Comparison of ENCODE assay signal across 2 cellular contexts in the genomic region with DNA sequence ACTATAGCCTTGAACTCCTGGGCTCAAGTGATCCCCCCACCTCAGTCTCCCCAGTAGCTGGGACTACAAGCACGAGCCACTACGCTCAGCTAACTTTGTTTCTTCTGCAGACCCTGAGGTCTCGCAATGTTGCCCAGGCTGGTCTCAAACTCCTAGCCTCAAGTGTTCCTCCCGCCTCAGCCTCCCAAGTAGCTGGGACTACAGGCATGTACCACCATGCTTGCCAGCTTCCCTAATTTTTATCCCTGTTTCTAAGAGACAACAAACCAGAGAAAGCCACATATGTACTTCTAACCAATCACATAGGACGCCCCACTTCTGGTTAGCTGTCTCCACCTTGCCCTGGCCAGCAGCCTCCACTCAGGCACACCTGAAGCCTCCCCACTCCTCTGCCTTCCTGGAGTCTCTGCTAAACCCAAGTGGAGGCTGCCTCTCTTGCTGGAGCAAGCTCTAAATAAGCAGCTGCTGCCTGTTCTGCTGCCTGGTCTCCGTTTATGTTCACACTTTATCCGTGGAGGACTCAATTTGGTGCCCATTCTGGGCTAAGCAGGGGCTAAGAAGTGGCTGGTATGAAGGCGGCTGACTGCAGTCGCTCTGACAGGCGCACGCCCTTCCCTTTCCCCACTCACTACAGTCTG.
TF ChIP-seq lines count a peak whose summit lies in the region.

No MANE protein-coding gene starts in this region.

TF ChIP-seq in HEK293, 187 proteins besides CTCF, POLR2A, EP300 and RAD21 (continued from another document):
- TF ChIP-seq, protein P1, sequence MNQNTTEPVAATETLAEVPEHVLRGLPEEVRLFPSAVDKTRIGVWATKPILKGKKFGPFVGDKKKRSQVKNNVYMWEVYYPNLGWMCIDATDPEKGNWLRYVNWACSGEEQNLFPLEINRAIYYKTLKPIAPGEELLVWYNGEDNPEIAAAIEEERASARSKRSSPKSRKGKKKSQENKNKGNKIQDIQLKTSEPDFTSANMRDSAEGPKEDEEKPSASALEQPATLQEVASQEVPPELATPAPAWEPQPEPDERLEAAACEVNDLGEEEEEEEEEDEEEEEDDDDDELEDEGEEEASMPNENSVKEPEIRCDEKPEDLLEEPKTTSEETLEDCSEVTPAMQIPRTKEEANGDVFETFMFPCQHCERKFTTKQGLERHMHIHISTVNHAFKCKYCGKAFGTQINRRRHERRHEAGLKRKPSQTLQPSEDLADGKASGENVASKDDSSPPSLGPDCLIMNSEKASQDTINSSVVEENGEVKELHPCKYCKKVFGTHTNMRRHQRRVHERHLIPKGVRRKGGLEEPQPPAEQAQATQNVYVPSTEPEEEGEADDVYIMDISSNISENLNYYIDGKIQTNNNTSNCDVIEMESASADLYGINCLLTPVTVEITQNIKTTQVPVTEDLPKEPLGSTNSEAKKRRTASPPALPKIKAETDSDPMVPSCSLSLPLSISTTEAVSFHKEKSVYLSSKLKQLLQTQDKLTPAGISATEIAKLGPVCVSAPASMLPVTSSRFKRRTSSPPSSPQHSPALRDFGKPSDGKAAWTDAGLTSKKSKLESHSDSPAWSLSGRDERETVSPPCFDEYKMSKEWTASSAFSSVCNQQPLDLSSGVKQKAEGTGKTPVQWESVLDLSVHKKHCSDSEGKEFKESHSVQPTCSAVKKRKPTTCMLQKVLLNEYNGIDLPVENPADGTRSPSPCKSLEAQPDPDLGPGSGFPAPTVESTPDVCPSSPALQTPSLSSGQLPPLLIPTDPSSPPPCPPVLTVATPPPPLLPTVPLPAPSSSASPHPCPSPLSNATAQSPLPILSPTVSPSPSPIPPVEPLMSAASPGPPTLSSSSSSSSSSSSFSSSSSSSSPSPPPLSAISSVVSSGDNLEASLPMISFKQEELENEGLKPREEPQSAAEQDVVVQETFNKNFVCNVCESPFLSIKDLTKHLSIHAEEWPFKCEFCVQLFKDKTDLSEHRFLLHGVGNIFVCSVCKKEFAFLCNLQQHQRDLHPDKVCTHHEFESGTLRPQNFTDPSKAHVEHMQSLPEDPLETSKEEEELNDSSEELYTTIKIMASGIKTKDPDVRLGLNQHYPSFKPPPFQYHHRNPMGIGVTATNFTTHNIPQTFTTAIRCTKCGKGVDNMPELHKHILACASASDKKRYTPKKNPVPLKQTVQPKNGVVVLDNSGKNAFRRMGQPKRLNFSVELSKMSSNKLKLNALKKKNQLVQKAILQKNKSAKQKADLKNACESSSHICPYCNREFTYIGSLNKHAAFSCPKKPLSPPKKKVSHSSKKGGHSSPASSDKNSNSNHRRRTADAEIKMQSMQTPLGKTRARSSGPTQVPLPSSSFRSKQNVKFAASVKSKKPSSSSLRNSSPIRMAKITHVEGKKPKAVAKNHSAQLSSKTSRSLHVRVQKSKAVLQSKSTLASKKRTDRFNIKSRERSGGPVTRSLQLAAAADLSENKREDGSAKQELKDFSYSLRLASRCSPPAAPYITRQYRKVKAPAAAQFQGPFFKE (tag by site-specific recombination; IDR thresholded peaks at IDR 0.05; ENCODE audit: borderline replicate concordance): no peak
- TF ChIP-seq ZNF707 (tag by site-specific recombination; IDR thresholded peaks at IDR 0.05) (0 out of 2 replicates have a peak, but pooled peaks have one; percentile 33), ZNF596 (tag by site-specific recombination; IDR thresholded peaks at IDR 0.05) (no peak), HOXD13 (CRISPR knock-in tag; IDR thresholded peaks at IDR 0.05; ENCODE audit: borderline replicate concordance) (no peak), OSR2 (tag by site-specific recombination; IDR thresholded peaks at IDR 0.05) (no peak)
- TF ChIP-seq, protein P2, sequence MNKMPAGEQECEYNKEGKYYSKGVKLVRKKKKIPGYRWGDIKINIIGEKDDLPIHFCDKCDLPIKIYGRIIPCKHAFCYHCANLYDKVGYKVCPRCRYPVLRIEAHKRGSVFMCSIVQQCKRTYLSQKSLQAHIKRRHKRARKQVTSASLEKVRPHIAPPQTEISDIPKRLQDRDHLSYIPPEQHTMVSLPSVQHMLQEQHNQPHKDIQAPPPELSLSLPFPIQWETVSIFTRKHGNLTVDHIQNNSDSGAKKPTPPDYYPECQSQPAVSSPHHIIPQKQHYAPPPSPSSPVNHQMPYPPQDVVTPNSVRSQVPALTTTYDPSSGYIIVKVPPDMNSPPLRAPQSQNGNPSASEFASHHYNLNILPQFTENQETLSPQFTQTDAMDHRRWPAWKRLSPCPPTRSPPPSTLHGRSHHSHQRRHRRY (tag by site-specific recombination; IDR thresholded peaks at IDR 0.05): no peak

TF ChIP-seq in GM23338, 12 proteins besides CTCF, POLR2A, EP300 and RAD21 (continued from another document):
- TF ChIP-seq, protein P3, sequence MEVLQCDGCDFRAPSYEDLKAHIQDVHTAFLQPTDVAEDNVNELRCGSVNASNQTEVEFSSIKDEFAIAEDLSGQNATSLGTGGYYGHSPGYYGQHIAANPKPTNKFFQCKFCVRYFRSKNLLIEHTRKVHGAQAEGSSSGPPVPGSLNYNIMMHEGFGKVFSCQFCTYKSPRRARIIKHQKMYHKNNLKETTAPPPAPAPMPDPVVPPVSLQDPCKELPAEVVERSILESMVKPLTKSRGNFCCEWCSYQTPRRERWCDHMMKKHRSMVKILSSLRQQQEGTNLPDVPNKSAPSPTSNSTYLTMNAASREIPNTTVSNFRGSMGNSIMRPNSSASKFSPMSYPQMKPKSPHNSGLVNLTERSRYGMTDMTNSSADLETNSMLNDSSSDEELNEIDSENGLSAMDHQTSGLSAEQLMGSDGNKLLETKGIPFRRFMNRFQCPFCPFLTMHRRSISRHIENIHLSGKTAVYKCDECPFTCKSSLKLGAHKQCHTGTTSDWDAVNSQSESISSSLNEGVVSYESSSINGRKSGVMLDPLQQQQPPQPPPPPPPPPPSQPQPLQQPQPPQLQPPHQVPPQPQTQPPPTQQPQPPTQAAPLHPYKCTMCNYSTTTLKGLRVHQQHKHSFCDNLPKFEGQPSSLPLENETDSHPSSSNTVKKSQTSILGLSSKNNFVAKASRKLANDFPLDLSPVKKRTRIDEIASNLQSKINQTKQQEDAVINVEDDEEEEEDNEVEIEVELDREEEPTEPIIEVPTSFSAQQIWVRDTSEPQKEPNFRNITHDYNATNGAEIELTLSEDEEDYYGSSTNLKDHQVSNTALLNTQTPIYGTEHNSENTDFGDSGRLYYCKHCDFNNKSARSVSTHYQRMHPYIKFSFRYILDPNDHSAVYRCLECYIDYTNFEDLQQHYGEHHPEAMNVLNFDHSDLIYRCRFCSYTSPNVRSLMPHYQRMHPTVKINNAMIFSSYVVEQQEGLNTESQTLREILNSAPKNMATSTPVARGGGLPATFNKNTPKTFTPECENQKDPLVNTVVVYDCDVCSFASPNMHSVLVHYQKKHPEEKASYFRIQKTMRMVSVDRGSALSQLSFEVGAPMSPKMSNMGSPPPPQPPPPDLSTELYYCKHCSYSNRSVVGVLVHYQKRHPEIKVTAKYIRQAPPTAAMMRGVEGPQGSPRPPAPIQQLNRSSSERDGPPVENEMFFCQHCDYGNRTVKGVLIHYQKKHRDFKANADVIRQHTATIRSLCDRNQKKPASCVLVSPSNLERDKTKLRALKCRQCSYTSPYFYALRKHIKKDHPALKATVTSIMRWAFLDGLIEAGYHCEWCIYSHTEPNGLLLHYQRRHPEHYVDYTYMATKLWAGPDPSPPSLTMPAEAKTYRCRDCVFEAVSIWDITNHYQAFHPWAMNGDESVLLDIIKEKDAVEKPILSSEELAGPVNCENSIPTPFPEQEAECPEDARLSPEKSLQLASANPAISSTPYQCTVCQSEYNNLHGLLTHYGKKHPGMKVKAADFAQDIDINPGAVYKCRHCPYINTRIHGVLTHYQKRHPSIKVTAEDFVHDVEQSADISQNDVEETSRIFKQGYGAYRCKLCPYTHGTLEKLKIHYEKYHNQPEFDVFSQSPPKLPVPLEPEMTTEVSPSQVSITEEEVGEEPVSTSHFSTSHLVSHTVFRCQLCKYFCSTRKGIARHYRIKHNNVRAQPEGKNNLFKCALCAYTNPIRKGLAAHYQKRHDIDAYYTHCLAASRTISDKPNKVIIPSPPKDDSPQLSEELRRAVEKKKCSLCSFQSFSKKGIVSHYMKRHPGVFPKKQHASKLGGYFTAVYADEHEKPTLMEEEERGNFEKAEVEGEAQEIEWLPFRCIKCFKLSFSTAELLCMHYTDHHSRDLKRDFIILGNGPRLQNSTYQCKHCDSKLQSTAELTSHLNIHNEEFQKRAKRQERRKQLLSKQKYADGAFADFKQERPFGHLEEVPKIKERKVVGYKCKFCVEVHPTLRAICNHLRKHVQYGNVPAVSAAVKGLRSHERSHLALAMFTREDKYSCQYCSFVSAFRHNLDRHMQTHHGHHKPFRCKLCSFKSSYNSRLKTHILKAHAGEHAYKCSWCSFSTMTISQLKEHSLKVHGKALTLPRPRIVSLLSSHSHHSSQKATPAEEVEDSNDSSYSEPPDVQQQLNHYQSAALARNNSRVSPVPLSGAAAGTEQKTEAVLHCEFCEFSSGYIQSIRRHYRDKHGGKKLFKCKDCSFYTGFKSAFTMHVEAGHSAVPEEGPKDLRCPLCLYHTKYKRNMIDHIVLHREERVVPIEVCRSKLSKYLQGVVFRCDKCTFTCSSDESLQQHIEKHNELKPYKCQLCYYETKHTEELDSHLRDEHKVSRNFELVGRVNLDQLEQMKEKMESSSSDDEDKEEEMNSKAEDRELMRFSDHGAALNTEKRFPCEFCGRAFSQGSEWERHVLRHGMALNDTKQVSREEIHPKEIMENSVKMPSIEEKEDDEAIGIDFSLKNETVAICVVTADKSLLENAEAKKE (CRISPR knock-in tag; IDR thresholded peaks at IDR 0.05): no peak
- no peak for TF ChIP-seq EZH2 (IDR thresholded peaks at IDR 0.05; ENCODE audit: low read depth, unreplicated experiment)
- TF ChIP-seq, protein P4, sequence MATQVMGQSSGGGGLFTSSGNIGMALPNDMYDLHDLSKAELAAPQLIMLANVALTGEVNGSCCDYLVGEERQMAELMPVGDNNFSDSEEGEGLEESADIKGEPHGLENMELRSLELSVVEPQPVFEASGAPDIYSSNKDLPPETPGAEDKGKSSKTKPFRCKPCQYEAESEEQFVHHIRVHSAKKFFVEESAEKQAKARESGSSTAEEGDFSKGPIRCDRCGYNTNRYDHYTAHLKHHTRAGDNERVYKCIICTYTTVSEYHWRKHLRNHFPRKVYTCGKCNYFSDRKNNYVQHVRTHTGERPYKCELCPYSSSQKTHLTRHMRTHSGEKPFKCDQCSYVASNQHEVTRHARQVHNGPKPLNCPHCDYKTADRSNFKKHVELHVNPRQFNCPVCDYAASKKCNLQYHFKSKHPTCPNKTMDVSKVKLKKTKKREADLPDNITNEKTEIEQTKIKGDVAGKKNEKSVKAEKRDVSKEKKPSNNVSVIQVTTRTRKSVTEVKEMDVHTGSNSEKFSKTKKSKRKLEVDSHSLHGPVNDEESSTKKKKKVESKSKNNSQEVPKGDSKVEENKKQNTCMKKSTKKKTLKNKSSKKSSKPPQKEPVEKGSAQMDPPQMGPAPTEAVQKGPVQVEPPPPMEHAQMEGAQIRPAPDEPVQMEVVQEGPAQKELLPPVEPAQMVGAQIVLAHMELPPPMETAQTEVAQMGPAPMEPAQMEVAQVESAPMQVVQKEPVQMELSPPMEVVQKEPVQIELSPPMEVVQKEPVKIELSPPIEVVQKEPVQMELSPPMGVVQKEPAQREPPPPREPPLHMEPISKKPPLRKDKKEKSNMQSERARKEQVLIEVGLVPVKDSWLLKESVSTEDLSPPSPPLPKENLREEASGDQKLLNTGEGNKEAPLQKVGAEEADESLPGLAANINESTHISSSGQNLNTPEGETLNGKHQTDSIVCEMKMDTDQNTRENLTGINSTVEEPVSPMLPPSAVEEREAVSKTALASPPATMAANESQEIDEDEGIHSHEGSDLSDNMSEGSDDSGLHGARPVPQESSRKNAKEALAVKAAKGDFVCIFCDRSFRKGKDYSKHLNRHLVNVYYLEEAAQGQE (IDR thresholded peaks at IDR 0.05; ENCODE audit: unreplicated experiment): no peak
- no peak for TF ChIP-seq NANOG (IDR thresholded peaks at IDR 0.05; ENCODE audit: borderline replicate concordance)
- TF ChIP-seq ZNF114 (CRISPR knock-in tag; IDR thresholded peaks at IDR 0.05): no peak
